1 cellular context compared by ENCODE assay signal in the genomic region with DNA sequence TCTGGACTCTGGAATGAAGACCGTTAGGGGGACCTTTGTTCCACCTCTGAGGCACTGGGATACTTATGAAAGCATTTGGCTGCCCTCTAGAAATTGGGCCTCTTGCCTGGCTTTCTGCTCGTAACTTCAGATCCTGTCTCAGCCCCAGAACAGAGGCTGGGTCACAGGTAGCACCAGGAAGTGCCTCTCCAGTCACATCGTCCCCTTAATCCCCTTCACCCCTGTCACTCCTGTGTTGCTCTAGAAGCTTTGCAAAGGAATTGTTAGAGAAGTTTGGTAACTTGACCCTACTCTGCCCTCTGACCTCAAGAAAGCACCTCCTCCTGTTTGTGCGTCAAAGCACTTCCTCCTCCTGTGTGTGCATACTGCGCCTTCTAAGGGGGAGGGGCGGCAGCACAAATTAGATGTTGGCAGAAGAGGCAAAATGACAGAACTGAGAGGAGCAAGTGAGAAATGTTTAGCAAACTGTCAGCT.
TF ChIP-seq lines count a peak whose summit lies in the region.

No MANE protein-coding gene starts in this region.

TF ChIP-seq in K562, 482 proteins besides CTCF, POLR2A, EP300 and RAD21 (continued from another document and continues in another):
- TF ChIP-seq, protein P1, sequence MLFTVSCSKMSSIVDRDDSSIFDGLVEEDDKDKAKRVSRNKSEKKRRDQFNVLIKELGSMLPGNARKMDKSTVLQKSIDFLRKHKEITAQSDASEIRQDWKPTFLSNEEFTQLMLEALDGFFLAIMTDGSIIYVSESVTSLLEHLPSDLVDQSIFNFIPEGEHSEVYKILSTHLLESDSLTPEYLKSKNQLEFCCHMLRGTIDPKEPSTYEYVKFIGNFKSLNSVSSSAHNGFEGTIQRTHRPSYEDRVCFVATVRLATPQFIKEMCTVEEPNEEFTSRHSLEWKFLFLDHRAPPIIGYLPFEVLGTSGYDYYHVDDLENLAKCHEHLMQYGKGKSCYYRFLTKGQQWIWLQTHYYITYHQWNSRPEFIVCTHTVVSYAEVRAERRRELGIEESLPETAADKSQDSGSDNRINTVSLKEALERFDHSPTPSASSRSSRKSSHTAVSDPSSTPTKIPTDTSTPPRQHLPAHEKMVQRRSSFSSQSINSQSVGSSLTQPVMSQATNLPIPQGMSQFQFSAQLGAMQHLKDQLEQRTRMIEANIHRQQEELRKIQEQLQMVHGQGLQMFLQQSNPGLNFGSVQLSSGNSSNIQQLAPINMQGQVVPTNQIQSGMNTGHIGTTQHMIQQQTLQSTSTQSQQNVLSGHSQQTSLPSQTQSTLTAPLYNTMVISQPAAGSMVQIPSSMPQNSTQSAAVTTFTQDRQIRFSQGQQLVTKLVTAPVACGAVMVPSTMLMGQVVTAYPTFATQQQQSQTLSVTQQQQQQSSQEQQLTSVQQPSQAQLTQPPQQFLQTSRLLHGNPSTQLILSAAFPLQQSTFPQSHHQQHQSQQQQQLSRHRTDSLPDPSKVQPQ (CRISPR knock-in tag; IDR thresholded peaks at IDR 0.05; ENCODE audit: borderline replicate concordance), result no peak
- TF ChIP-seq MYNN (IDR thresholded peaks at IDR 0.05) (no peak), MYNN (CRISPR knock-in tag; IDR thresholded peaks at IDR 0.05) (no peak), ZNF253 (CRISPR knock-in tag; conservative IDR thresholded peaks at IDR 0.05) (no peak), L3MBTL2 (IDR thresholded peaks at IDR 0.05) (peak; percentile 47; the same call in 1 of the 2 replicates), KDM5B (IDR thresholded peaks at IDR 0.05; ENCODE audit: insufficient replicate concordance, low read depth, low read length) (no peak), ZNF41 (CRISPR knock-in tag; conservative IDR thresholded peaks at IDR 0.05) (no peak), RCOR1 (IDR thresholded peaks at IDR 0.05; ENCODE audit: borderline replicate concordance in 1 of 2, low read depth in 2 of 2, low read length in 2 of 2) (peak in 1 of 2 experiments; percentile 52; a peak in 1 of 4 replicates), ZNF165 (CRISPR knock-in tag; IDR thresholded peaks at IDR 0.05; ENCODE audit: borderline replicate concordance) (no peak), ZNF644 (tag; IDR thresholded peaks at IDR 0.05; ENCODE audit: low read depth) (0 out of 2 replicates have a peak, but pooled peaks have one; percentile 31), ZBTB7A (IDR thresholded peaks at IDR 0.05; ENCODE audit: borderline replicate concordance, control insufficient read depth, low read depth, low read length) (no peak), ZNF431 (CRISPR knock-in tag; IDR thresholded peaks at IDR 0.05) (no peak), CREM (IDR thresholded peaks at IDR 0.05; ENCODE audit: low read depth) (peak; percentile 88), ARID1B (IDR thresholded peaks at IDR 0.05) (no peak), PTTG1 (tag; IDR thresholded peaks at IDR 0.05; ENCODE audit: low read depth) (no peak), FOXK1 (CRISPR knock-in tag; IDR thresholded peaks at IDR 0.05; ENCODE audit: borderline replicate concordance) (no peak), ZNF75A (CRISPR knock-in tag; IDR thresholded peaks at IDR 0.05) (no peak), ZNF174 (CRISPR knock-in tag; IDR thresholded peaks at IDR 0.05) (no peak), SRF (CRISPR knock-in tag; IDR thresholded peaks at IDR 0.05) (peak in 1 of 2 experiments; percentile 32; a peak in 1 of 4 replicates), MYC (IDR thresholded peaks at IDR 0.05; ENCODE audit: low read depth, low read length) (peak; percentile 25; the same call in 1 of the 2 replicates), MYC (CRISPR knock-in tag; IDR thresholded peaks at IDR 0.05; ENCODE audit: borderline replicate concordance, low read depth) (no peak), ZNF316 (IDR thresholded peaks at IDR 0.05) (no peak), PHTF2 (CRISPR knock-in tag; IDR thresholded peaks at IDR 0.05) (no peak), ZNF324 (CRISPR knock-in tag; IDR thresholded peaks at IDR 0.05) (no peak), ZNF589 (CRISPR knock-in tag; IDR thresholded peaks at IDR 0.05; ENCODE audit: low read depth) (no peak), TCF7L2 (IDR thresholded peaks at IDR 0.05; ENCODE audit: low read depth, low read length) (no peak), NCOA1 (IDR thresholded peaks at IDR 0.05; ENCODE audit: low read depth) (no peak), CXXC5 (CRISPR knock-in tag; IDR thresholded peaks at IDR 0.05) (peak; percentile 73), ILK (tag; IDR thresholded peaks at IDR 0.05; ENCODE audit: borderline replicate concordance, low read depth) (no peak), GABPA (tag; conservative IDR thresholded peaks at IDR 0.05; ENCODE audit: low read depth) (peak; percentile 46; the same call in 1 of the 2 replicates), ZNF764 (CRISPR knock-in tag; IDR thresholded peaks at IDR 0.05; ENCODE audit: low read depth) (no peak), PHF20 (IDR thresholded peaks at IDR 0.05; ENCODE audit: partially characterized antibody) (peak; percentile 39), HDAC6 (IDR thresholded peaks at IDR 0.05; ENCODE audit: low read depth, low read length) (no peak), ELF2 (CRISPR knock-in tag; IDR thresholded peaks at IDR 0.05) (no peak), HNRNPL (IDR thresholded peaks at IDR 0.05; ENCODE audit: low read depth, low read length) (no peak), CREB1 (IDR thresholded peaks at IDR 0.05) (peak; percentile 67), CREB1 (CRISPR knock-in tag; IDR thresholded peaks at IDR 0.05) (peak; percentile 52; the same call in 1 of the 2 replicates)
- TF ChIP-seq, protein P2, sequence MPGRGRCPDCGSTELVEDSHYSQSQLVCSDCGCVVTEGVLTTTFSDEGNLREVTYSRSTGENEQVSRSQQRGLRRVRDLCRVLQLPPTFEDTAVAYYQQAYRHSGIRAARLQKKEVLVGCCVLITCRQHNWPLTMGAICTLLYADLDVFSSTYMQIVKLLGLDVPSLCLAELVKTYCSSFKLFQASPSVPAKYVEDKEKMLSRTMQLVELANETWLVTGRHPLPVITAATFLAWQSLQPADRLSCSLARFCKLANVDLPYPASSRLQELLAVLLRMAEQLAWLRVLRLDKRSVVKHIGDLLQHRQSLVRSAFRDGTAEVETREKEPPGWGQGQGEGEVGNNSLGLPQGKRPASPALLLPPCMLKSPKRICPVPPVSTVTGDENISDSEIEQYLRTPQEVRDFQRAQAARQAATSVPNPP (IDR thresholded peaks at IDR 0.05; ENCODE audit: borderline replicate concordance, insufficient read depth, insufficient read length), result no peak
- TF ChIP-seq, protein P3, sequence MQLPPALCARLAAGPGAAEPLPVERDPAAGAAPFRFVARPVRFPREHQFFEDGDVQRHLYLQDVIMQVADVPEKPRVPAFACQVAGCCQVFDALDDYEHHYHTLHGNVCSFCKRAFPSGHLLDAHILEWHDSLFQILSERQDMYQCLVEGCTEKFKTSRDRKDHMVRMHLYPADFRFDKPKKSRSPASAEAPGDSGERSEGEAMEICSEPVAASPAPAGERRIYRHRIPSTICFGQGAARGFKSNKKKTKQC (CRISPR knock-in tag; IDR thresholded peaks at IDR 0.05), result 0 out of 2 replicates have a peak, but pooled peaks have one; percentile 9
- TF ChIP-seq, protein P4, sequence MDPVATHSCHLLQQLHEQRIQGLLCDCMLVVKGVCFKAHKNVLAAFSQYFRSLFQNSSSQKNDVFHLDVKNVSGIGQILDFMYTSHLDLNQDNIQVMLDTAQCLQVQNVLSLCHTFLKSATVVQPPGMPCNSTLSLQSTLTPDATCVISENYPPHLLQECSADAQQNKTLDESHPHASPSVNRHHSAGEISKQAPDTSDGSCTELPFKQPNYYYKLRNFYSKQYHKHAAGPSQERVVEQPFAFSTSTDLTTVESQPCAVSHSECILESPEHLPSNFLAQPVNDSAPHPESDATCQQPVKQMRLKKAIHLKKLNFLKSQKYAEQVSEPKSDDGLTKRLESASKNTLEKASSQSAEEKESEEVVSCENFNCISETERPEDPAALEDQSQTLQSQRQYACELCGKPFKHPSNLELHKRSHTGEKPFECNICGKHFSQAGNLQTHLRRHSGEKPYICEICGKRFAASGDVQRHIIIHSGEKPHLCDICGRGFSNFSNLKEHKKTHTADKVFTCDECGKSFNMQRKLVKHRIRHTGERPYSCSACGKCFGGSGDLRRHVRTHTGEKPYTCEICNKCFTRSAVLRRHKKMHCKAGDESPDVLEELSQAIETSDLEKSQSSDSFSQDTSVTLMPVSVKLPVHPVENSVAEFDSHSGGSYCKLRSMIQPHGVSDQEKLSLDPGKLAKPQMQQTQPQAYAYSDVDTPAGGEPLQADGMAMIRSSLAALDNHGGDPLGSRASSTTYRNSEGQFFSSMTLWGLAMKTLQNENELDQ (CRISPR knock-in tag; IDR thresholded peaks at IDR 0.05; ENCODE audit: borderline replicate concordance), result no peak
- TF ChIP-seq, protein P5, sequence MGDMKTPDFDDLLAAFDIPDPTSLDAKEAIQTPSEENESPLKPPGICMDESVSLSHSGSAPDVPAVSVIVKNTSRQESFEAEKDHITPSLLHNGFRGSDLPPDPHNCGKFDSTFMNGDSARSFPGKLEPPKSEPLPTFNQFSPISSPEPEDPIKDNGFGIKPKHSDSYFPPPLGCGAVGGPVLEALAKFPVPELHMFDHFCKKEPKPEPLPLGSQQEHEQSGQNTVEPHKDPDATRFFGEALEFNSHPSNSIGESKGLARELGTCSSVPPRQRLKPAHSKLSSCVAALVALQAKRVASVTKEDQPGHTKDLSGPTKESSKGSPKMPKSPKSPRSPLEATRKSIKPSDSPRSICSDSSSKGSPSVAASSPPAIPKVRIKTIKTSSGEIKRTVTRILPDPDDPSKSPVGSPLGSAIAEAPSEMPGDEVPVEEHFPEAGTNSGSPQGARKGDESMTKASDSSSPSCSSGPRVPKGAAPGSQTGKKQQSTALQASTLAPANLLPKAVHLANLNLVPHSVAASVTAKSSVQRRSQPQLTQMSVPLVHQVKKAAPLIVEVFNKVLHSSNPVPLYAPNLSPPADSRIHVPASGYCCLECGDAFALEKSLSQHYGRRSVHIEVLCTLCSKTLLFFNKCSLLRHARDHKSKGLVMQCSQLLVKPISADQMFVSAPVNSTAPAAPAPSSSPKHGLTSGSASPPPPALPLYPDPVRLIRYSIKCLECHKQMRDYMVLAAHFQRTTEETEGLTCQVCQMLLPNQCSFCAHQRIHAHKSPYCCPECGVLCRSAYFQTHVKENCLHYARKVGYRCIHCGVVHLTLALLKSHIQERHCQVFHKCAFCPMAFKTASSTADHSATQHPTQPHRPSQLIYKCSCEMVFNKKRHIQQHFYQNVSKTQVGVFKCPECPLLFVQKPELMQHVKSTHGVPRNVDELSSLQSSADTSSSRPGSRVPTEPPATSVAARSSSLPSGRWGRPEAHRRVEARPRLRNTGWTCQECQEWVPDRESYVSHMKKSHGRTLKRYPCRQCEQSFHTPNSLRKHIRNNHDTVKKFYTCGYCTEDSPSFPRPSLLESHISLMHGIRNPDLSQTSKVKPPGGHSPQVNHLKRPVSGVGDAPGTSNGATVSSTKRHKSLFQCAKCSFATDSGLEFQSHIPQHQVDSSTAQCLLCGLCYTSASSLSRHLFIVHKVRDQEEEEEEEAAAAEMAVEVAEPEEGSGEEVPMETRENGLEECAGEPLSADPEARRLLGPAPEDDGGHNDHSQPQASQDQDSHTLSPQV (IDR thresholded peaks at IDR 0.05), result peak; percentile 64
- TF ChIP-seq, protein P6, sequence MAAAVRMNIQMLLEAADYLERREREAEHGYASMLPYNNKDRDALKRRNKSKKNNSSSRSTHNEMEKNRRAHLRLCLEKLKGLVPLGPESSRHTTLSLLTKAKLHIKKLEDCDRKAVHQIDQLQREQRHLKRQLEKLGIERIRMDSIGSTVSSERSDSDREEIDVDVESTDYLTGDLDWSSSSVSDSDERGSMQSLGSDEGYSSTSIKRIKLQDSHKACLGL (CRISPR knock-in tag; IDR thresholded peaks at IDR 0.05; ENCODE audit: borderline replicate concordance, poor library complexity, severe bottlenecking), result no peak
- TF ChIP-seq, protein P7, sequence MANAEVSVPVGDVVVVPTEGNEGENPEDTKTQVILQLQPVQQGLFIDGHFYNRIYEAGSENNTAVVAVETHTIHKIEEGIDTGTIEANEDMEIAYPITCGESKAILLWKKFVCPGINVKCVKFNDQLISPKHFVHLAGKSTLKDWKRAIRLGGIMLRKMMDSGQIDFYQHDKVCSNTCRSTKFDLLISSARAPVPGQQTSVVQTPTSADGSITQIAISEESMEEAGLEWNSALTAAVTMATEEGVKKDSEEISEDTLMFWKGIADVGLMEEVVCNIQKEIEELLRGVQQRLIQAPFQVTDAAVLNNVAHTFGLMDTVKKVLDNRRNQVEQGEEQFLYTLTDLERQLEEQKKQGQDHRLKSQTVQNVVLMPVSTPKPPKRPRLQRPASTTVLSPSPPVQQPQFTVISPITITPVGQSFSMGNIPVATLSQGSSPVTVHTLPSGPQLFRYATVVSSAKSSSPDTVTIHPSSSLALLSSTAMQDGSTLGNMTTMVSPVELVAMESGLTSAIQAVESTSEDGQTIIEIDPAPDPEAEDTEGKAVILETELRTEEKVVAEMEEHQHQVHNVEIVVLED (CRISPR knock-in tag; IDR thresholded peaks at IDR 0.05), result no peak
- TF ChIP-seq, protein P8, sequence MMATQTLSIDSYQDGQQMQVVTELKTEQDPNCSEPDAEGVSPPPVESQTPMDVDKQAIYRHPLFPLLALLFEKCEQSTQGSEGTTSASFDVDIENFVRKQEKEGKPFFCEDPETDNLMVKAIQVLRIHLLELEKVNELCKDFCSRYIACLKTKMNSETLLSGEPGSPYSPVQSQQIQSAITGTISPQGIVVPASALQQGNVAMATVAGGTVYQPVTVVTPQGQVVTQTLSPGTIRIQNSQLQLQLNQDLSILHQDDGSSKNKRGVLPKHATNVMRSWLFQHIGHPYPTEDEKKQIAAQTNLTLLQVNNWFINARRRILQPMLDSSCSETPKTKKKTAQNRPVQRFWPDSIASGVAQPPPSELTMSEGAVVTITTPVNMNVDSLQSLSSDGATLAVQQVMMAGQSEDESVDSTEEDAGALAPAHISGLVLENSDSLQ (IDR thresholded peaks at IDR 0.05), result peak; percentile 74
- TF ChIP-seq, protein P9, sequence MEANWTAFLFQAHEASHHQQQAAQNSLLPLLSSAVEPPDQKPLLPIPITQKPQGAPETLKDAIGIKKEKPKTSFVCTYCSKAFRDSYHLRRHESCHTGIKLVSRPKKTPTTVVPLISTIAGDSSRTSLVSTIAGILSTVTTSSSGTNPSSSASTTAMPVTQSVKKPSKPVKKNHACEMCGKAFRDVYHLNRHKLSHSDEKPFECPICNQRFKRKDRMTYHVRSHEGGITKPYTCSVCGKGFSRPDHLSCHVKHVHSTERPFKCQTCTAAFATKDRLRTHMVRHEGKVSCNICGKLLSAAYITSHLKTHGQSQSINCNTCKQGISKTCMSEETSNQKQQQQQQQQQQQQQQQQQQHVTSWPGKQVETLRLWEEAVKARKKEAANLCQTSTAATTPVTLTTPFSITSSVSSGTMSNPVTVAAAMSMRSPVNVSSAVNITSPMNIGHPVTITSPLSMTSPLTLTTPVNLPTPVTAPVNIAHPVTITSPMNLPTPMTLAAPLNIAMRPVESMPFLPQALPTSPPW (CRISPR knock-in tag; IDR thresholded peaks at IDR 0.05), result peak; percentile 41; the same call in 1 of the 2 replicates
- TF ChIP-seq, protein P10, sequence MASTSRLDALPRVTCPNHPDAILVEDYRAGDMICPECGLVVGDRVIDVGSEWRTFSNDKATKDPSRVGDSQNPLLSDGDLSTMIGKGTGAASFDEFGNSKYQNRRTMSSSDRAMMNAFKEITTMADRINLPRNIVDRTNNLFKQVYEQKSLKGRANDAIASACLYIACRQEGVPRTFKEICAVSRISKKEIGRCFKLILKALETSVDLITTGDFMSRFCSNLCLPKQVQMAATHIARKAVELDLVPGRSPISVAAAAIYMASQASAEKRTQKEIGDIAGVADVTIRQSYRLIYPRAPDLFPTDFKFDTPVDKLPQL (IDR thresholded peaks at IDR 0.05; ENCODE audit: extremely low read depth, insufficient read length), result no peak
